1 cellular context compared by ENCODE assay signal in genomic region chr6:26593278-26594127, GRCh38.
TF ChIP-seq lines count a peak whose summit lies in the region.

No MANE protein-coding gene starts in this region.

TF ChIP-seq in K562, 482 proteins besides CTCF, POLR2A, EP300 and RAD21 (continued from another document):
- TF ChIP-seq, protein P1, sequence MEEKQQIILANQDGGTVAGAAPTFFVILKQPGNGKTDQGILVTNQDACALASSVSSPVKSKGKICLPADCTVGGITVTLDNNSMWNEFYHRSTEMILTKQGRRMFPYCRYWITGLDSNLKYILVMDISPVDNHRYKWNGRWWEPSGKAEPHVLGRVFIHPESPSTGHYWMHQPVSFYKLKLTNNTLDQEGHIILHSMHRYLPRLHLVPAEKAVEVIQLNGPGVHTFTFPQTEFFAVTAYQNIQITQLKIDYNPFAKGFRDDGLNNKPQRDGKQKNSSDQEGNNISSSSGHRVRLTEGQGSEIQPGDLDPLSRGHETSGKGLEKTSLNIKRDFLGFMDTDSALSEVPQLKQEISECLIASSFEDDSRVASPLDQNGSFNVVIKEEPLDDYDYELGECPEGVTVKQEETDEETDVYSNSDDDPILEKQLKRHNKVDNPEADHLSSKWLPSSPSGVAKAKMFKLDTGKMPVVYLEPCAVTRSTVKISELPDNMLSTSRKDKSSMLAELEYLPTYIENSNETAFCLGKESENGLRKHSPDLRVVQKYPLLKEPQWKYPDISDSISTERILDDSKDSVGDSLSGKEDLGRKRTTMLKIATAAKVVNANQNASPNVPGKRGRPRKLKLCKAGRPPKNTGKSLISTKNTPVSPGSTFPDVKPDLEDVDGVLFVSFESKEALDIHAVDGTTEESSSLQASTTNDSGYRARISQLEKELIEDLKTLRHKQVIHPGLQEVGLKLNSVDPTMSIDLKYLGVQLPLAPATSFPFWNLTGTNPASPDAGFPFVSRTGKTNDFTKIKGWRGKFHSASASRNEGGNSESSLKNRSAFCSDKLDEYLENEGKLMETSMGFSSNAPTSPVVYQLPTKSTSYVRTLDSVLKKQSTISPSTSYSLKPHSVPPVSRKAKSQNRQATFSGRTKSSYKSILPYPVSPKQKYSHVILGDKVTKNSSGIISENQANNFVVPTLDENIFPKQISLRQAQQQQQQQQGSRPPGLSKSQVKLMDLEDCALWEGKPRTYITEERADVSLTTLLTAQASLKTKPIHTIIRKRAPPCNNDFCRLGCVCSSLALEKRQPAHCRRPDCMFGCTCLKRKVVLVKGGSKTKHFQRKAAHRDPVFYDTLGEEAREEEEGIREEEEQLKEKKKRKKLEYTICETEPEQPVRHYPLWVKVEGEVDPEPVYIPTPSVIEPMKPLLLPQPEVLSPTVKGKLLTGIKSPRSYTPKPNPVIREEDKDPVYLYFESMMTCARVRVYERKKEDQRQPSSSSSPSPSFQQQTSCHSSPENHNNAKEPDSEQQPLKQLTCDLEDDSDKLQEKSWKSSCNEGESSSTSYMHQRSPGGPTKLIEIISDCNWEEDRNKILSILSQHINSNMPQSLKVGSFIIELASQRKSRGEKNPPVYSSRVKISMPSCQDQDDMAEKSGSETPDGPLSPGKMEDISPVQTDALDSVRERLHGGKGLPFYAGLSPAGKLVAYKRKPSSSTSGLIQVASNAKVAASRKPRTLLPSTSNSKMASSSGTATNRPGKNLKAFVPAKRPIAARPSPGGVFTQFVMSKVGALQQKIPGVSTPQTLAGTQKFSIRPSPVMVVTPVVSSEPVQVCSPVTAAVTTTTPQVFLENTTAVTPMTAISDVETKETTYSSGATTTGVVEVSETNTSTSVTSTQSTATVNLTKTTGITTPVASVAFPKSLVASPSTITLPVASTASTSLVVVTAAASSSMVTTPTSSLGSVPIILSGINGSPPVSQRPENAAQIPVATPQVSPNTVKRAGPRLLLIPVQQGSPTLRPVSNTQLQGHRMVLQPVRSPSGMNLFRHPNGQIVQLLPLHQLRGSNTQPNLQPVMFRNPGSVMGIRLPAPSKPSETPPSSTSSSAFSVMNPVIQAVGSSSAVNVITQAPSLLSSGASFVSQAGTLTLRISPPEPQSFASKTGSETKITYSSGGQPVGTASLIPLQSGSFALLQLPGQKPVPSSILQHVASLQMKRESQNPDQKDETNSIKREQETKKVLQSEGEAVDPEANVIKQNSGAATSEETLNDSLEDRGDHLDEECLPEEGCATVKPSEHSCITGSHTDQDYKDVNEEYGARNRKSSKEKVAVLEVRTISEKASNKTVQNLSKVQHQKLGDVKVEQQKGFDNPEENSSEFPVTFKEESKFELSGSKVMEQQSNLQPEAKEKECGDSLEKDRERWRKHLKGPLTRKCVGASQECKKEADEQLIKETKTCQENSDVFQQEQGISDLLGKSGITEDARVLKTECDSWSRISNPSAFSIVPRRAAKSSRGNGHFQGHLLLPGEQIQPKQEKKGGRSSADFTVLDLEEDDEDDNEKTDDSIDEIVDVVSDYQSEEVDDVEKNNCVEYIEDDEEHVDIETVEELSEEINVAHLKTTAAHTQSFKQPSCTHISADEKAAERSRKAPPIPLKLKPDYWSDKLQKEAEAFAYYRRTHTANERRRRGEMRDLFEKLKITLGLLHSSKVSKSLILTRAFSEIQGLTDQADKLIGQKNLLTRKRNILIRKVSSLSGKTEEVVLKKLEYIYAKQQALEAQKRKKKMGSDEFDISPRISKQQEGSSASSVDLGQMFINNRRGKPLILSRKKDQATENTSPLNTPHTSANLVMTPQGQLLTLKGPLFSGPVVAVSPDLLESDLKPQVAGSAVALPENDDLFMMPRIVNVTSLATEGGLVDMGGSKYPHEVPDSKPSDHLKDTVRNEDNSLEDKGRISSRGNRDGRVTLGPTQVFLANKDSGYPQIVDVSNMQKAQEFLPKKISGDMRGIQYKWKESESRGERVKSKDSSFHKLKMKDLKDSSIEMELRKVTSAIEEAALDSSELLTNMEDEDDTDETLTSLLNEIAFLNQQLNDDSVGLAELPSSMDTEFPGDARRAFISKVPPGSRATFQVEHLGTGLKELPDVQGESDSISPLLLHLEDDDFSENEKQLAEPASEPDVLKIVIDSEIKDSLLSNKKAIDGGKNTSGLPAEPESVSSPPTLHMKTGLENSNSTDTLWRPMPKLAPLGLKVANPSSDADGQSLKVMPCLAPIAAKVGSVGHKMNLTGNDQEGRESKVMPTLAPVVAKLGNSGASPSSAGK (IDR thresholded peaks at IDR 0.05) = no peak
- no peak for TF ChIP-seq RBM22 (IDR thresholded peaks at IDR 0.05; ENCODE audit: low read depth, low read length, poor library complexity, severe bottlenecking)
- peak; percentile 87 for TF ChIP-seq SMAD3 (CRISPR knock-in tag; conservative IDR thresholded peaks at IDR 0.05)
- TF ChIP-seq OTX1 (CRISPR knock-in tag; IDR thresholded peaks at IDR 0.05) = peak; percentile 41; the same call in 1 of the 2 replicates
- TF ChIP-seq FOXK2 (conservative IDR thresholded peaks at IDR 0.05 in 1 of 2, IDR thresholded peaks at IDR 0.05 in 1 of 2; ENCODE audit: low read depth in 2 of 2) = peak in 1 of 2 experiments; percentile 50; a peak in 1 of 4 replicates
- TF ChIP-seq, protein P2, sequence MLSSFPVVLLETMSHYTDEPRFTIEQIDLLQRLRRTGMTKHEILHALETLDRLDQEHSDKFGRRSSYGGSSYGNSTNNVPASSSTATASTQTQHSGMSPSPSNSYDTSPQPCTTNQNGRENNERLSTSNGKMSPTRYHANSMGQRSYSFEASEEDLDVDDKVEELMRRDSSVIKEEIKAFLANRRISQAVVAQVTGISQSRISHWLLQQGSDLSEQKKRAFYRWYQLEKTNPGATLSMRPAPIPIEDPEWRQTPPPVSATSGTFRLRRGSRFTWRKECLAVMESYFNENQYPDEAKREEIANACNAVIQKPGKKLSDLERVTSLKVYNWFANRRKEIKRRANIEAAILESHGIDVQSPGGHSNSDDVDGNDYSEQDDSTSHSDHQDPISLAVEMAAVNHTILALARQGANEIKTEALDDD (IDR thresholded peaks at IDR 0.05) = no peak
